In genomic region chr17:47868134-47868533, GRCh38 we compare ENCODE assay signal across 25 cellular contexts. TPM values are rescaled to one million over a fixed set of nuclear protein-coding genes. Genes with fewer than 3 reads are reported as not detected.
"Had no signal": no experiment of that assay in that cellular context is flagged by ENCODE, and none has a peak within 500 bp of the region (broad histone marks: within the 10 kb centered on the region; RNA-seq: fewer than 3 reads in every experiment).

No MANE protein-coding gene starts in this region.

- DNase-seq: activated CD4-positive, alpha-beta memory T cell treated with anti-CD3 and anti-CD28 coated beads for 36 hours; activated CD4-positive, alpha-beta T cell treated with anti-CD3 and anti-CD28 coated beads, Interleukin-2, amount 10 ng/mL, durations not matched to agents 7 days and 5 days; activated CD4-positive, CD25-positive, alpha-beta regulatory T cell treated with anti-CD3 and anti-CD28 coated beads, Interleukin-2, amount 50 U/mL, for 72 hours; activated CD8-positive, alpha-beta memory T cell treated with anti-CD3 and anti-CD28 coated beads for 24 hours; activated effector memory CD4-positive, alpha-beta T cell treated with anti-CD3 and anti-CD28 coated beads, Interleukin-2, amount 50 U/mL, for 16 hours; activated naive CD4-positive, alpha-beta T cell treated with Interleukin-2 at 50 U/mL for 16 hours; activated naive CD8-positive, alpha-beta T cell treated with anti-CD3 and anti-CD28 coated beads, Interleukin-2, amount 50 U/mL, for 24 hours; activated T-cell treated with anti-CD3 and anti-CD28 coated beads, Interleukin-2, amount 50 U/mL, for 4 hours; amniotic stem cell; cerebellar nuclear complex; NCI-H1048; NCI-H1930; NCI-H510A treated with DMSO at 0.1 percent for 48 hours; NK-92 treated with Interleukin-12 subunit alpha and Interleukin-12 subunit beta, amount 100 ng/mL, for 24 hours; PC-3; SHP77; SW 1271 had no signal

- H3K9me3 Mint-ChIP-seq: activated CD4-positive, alpha-beta memory T cell treated with anti-CD3 and anti-CD28 coated beads for 36 hours; activated naive CD8-positive, alpha-beta T cell treated with anti-CD3 and anti-CD28 coated beads, Interleukin-2, amount 50 U/mL, for 24 hours; activated T-cell treated with anti-CD3 and anti-CD28 coated beads, Interleukin-2, amount 50 U/mL, for 4 hours; WTC11 had no signal

- H3K27me3 ChIP-seq: cardiac muscle cell had no signal

- H3K4me3 Mint-ChIP-seq: activated CD4-positive, alpha-beta memory T cell treated with anti-CD3 and anti-CD28 coated beads for 36 hours; activated CD4-positive, alpha-beta T cell treated with anti-CD3 and anti-CD28 coated beads, Interleukin-2, amount 10 ng/mL, durations not matched to agents 7 days and 5 days; activated naive CD8-positive, alpha-beta T cell treated with anti-CD3 and anti-CD28 coated beads, Interleukin-2, amount 50 U/mL, for 24 hours; activated T-cell treated with anti-CD3 and anti-CD28 coated beads, Interleukin-2, amount 50 U/mL, for 4 hours; brain; WTC11 had no signal

- H3K27ac ChIP-seq: ascending aorta, SJSA1 had no signal

- H3K36me3 ChIP-seq: ascending aorta, cardiac muscle cell, SJSA1 had no signal

- H3K27ac Mint-ChIP-seq: activated CD4-positive, alpha-beta memory T cell treated with anti-CD3 and anti-CD28 coated beads for 36 hours; activated CD4-positive, alpha-beta T cell treated with anti-CD3 and anti-CD28 coated beads, Interleukin-2, amount 10 ng/mL, durations not matched to agents 7 days and 5 days; activated naive CD4-positive, alpha-beta T cell treated with anti-CD3 and anti-CD28 coated beads, Interleukin-2, amount 50 U/mL, for 72 hours; activated naive CD8-positive, alpha-beta T cell treated with anti-CD3 and anti-CD28 coated beads, Interleukin-2, amount 50 U/mL, for 24 hours; brain; WTC11 had no signal

- H3K36me3 Mint-ChIP-seq: activated CD4-positive, alpha-beta memory T cell treated with anti-CD3 and anti-CD28 coated beads for 36 hours; activated naive CD4-positive, alpha-beta T cell treated with anti-CD3 and anti-CD28 coated beads, Interleukin-2, amount 50 U/mL, for 72 hours; brain; WTC11 had no signal

- ATAC-seq: activated naive CD4-positive, alpha-beta T cell treated with anti-CD3 and anti-CD28 coated beads, Interleukin-2, amount 50 U/mL, for 72 hours; activated naive CD8-positive, alpha-beta T cell treated with anti-CD3 and anti-CD28 coated beads, Interleukin-2, amount 50 U/mL, for 24 hours; activated T-cell treated with anti-CD3 and anti-CD28 coated beads, Interleukin-2, amount 50 U/mL, for 4 hours; PC-3; SK-N-SH treated with all-trans-retinoic acid at 6 μM for 48 hours; WTC11 had no signal

- H3K4me3 ChIP-seq: ascending aorta, cardiac muscle cell, SJSA1 had no signal

- H3K9me3 ChIP-seq: ascending aorta had no signal

RNA-seq across cellular contexts. Expression of gene SP6, which starts 17.2 kb away (rescaled TPM):
- total RNA-seq: activated CD4-positive, alpha-beta T cell treated with anti-CD3 and anti-CD28 coated beads, Interleukin-2, amount 10 ng/mL, durations not matched to agents 7 days and 5 days; LHCN-M2; SJSA1 had no signal

RNA-seq across cellular contexts. Expression of gene LRRC46, which starts 36.7 kb away (rescaled TPM):
- total RNA-seq: ascending aorta, cardiac muscle cell, SJSA1 had no signal
